Comparison of ENCODE assay signal across 1 cellular context in genomic region chr20:63775096-63775978, GRCh38.
TF ChIP-seq lines count a peak whose summit lies in the region.

No MANE protein-coding gene starts in this region.

TF ChIP-seq in IMR-90, 13 proteins besides CTCF, POLR2A, EP300 and RAD21:
- TF ChIP-seq MAFK (IDR thresholded peaks at IDR 0.05; ENCODE audit: low read depth, low read length) (no peak), SMC3 (IDR thresholded peaks at IDR 0.05; ENCODE audit: low read depth, low read length) (peak; percentile 44), RFX5 (IDR thresholded peaks at IDR 0.05; ENCODE audit: low read depth, low read length) (no peak)
TF ChIP-seq in IMR-90: peak in this region for 1.
